ENCODE assay signal across 18 cellular contexts in genomic region chr3:49401758-49402157, GRCh38. TPM values are rescaled to one million over a fixed set of nuclear protein-coding genes. Genes with fewer than 3 reads are reported as not detected.
DNase-seq lines count a peak whose midpoint lies in the region; ATAC-seq and TF ChIP-seq lines count a peak whose summit lies in the region.
"Had no signal": no experiment of that assay in that cellular context is flagged by ENCODE, and none has a peak within 500 bp of the region (broad histone marks: within the 10 kb centered on the region; RNA-seq: fewer than 3 reads in every experiment).

No MANE protein-coding gene starts in this region.

- ATAC-seq in natural killer cell (no peak), lung (ENCODE audit: insufficient read depth, low FRiP score) (peak; percentile 35), GM18867 (IDR thresholded peaks at IDR 0.05; ENCODE audit: unreplicated experiment) (no peak)
- no peak for ATAC-seq in natural killer cell treated with Interleukin-12 subunit alpha and Interleukin-12 subunit beta and Interleukin-15 and Interleukin-18, amount 100 ng/mL, for 72 hours
- ATAC-seq: body of pancreas had no signal

- H3K27me3 Mint-ChIP-seq in natural killer cell (ENCODE audit: low read depth in 2 of 2), result no peaks in the 10 kb centered on the region
- H3K27me3 Mint-ChIP-seq in natural killer cell treated with Interleukin-12 subunit alpha and Interleukin-12 subunit beta and Interleukin-15 and Interleukin-18, amount 100 ng/mL, for 72 hours, result no peaks in the 10 kb centered on the region

- peak overlapping the region; percentile 59 to 77 for H3K27ac Mint-ChIP-seq in natural killer cell
- no peak overlapping the region for H3K27ac Mint-ChIP-seq in natural killer cell treated with Interleukin-12 subunit alpha and Interleukin-12 subunit beta and Interleukin-15 and Interleukin-18, amount 100 ng/mL, for 72 hours

- no peak for DNase-seq in natural killer cell
- DNase-seq in natural killer cell treated with Interleukin-12 subunit alpha and Interleukin-12 subunit beta and Interleukin-15 and Interleukin-18, amount 100 ng/mL, for 72 hours (ENCODE audit: low spot score), result no peak
- DNase-seq in NCI-H187 treated with DMSO at 0.1 percent for 48 hours (lab: John Stamatoyannopoulos, UW), result peak; percentile 1
- peak; percentile 68 for DNase-seq in lung (ENCODE audit: low spot score)
- no peak for DNase-seq in NCI-H510A treated with DMSO at 0.1 percent for 48 hours (lab: John Stamatoyannopoulos, UW)
- DNase-seq in activated effector memory CD4-positive, alpha-beta T cell treated with Interleukin-2 at 50 U/mL for 16 hours, result no peak
- DNase-seq: activated CD4-positive, alpha-beta T cell treated with anti-CD3 and anti-CD28 coated beads, Interleukin-2, amount 50 U/mL, for 1 hour; activated effector memory CD4-positive, alpha-beta T cell treated with anti-CD3 and anti-CD28 coated beads, Interleukin-2, amount 50 U/mL, for 16 hours; body of pancreas; GDM1; KG1; kidney; NCI-H1436; NCI-H748 treated with DMSO at 0.1 percent for 48 hours; SK-N-SH; T-helper 2 cell had no signal

- no peak overlapping the region for H3K27ac ChIP-seq in lung (ENCODE audit: low read depth in 1 of 2, low read length in 1 of 2)
- H3K27ac ChIP-seq: body of pancreas, C4-2B had no signal

- no peaks in the 10 kb centered on the region for H3K9me3 Mint-ChIP-seq in natural killer cell
- no peaks in the 10 kb centered on the region for H3K9me3 Mint-ChIP-seq in natural killer cell treated with Interleukin-12 subunit alpha and Interleukin-12 subunit beta and Interleukin-15 and Interleukin-18, amount 100 ng/mL, for 72 hours

- H3K9me3 ChIP-seq in lung (ENCODE audit: control insufficient read depth in 2 of 2, insufficient read depth in 1 of 2, low read length in 1 of 2), result no peaks in the 10 kb centered on the region
- H3K9me3 ChIP-seq: body of pancreas, SK-N-SH had no signal

- no peaks in the 10 kb centered on the region for H3K36me3 Mint-ChIP-seq in natural killer cell
- no peaks in the 10 kb centered on the region for H3K36me3 Mint-ChIP-seq in natural killer cell treated with Interleukin-12 subunit alpha and Interleukin-12 subunit beta and Interleukin-15 and Interleukin-18, amount 100 ng/mL, for 72 hours

- TF ChIP-seq CTCF in natural killer cell (IDR thresholded peaks at IDR 0.05) (no peak), lung (IDR thresholded peaks at IDR 0.05; ENCODE audit: control extremely low read depth, extremely low read depth) (no peak)

- no peaks in the 10 kb centered on the region for H3K27me3 ChIP-seq in lung (ENCODE audit: control insufficient read depth, insufficient read depth)
- H3K27me3 ChIP-seq: body of pancreas had no signal

- H3K4me3 Mint-ChIP-seq in natural killer cell, result no peak overlapping the region
- no peak overlapping the region for H3K4me3 Mint-ChIP-seq in natural killer cell treated with Interleukin-12 subunit alpha and Interleukin-12 subunit beta and Interleukin-15 and Interleukin-18, amount 100 ng/mL, for 72 hours

- H3K36me3 ChIP-seq in lung (ENCODE audit: control insufficient read depth in 2 of 2, insufficient read depth in 2 of 2, low read length in 2 of 2), result peaks cover 0 to 3% of the 10 kb centered on the region in 2 donors

- 53 to 84% methylated on average over 2 of the region's 2 CpGs for WGBS in lung, 2 donors

- H3K4me1 ChIP-seq in lung (ENCODE audit: control insufficient read depth in 2 of 2, insufficient read depth in 2 of 2, low read length in 2 of 2), result peaks cover 16 to 17% of the 10 kb centered on the region in 2 donors

- H3K4me1 Mint-ChIP-seq in natural killer cell, result peaks cover 58 to 60% of the 10 kb centered on the region in 2 donors
- peaks cover 45 to 49% of the 10 kb centered on the region in 2 donors for H3K4me1 Mint-ChIP-seq in natural killer cell treated with Interleukin-12 subunit alpha and Interleukin-12 subunit beta and Interleukin-15 and Interleukin-18, amount 100 ng/mL, for 72 hours (ENCODE audit: low read depth in 2 of 2)

- intact Hi-C loops in natural killer cell (cut with micrococcal nuclease), result no loop called here

- H3K4me3 ChIP-seq in lung, result no peak overlapping the region
- H3K4me3 ChIP-seq: body of pancreas had no signal

RNA-seq across cellular contexts. Expression of gene RHOA, which starts 10.0 kb away (rescaled TPM):
- total RNA-seq in natural killer cell (100 to 1,000 TPM; 342 to 372 (median 370) TPM), lung (100 to 1,000 TPM; 352 to 567 TPM)
- 100 to 1,000 TPM; 436 to 448 TPM for total RNA-seq in natural killer cell treated with Interleukin-12 subunit alpha and Interleukin-12 subunit beta and Interleukin-15 and Interleukin-18, amount 100 ng/mL, for 72 hours
- 100 to 1,000 TPM; 269 to 513 TPM for polyA plus RNA-seq in lung

RNA-seq across cellular contexts. Expression of gene TCTA, which starts 10.5 kb away (rescaled TPM):
- 10 to 100 TPM; 35.4 to 40.7 (median 36.7) TPM for total RNA-seq in natural killer cell
- total RNA-seq in natural killer cell treated with Interleukin-12 subunit alpha and Interleukin-12 subunit beta and Interleukin-15 and Interleukin-18, amount 100 ng/mL, for 72 hours, result 10 to 100 TPM; 20.5 to 21.1 TPM
- total RNA-seq in lung, result 10 to 100 TPM; 15.8 to 49.0 TPM
- 10 to 100 TPM; 26.8 to 33.4 TPM for polyA plus RNA-seq in lung

RNA-seq across cellular contexts. Expression of gene AMT, which starts 20.5 kb away (rescaled TPM):
- total RNA-seq in natural killer cell (10 to 100 TPM; 13.4 to 14.2 (median 14.0) TPM), lung (10 to 100 TPM in 1 of 2 donors, 1 to 10 TPM in 1; 9.5 to 12.4 TPM)
- total RNA-seq in natural killer cell treated with Interleukin-12 subunit alpha and Interleukin-12 subunit beta and Interleukin-15 and Interleukin-18, amount 100 ng/mL, for 72 hours, result 1 to 10 TPM; 4.4 to 6.0 TPM
- polyA plus RNA-seq in lung, result 1 to 10 TPM; 3.8 to 8.0 TPM

RNA-seq across cellular contexts. Expression of gene NICN1, which starts 27.4 kb away (rescaled TPM):
- 10 to 100 TPM; 28.7 to 36.5 (median 30.6) TPM for total RNA-seq in natural killer cell
- 10 to 100 TPM; 10.6 to 14.9 TPM for total RNA-seq in natural killer cell treated with Interleukin-12 subunit alpha and Interleukin-12 subunit beta and Interleukin-15 and Interleukin-18, amount 100 ng/mL, for 72 hours
- total RNA-seq in lung, result 10 to 100 TPM; 14.0 to 20.1 TPM
- 1 to 10 TPM; 8.6 to 9.1 TPM for polyA plus RNA-seq in lung

RNA-seq across cellular contexts. Expression of gene GPX1, which starts 43.6 kb away (rescaled TPM):
- 10 to 100 TPM; 34.7 to 70.0 (median 59.1) TPM for total RNA-seq in natural killer cell
- 100 to 1,000 TPM in 1 of 2 donors, 10 to 100 TPM in 1; 95.4 to 107 TPM for total RNA-seq in natural killer cell treated with Interleukin-12 subunit alpha and Interleukin-12 subunit beta and Interleukin-15 and Interleukin-18, amount 100 ng/mL, for 72 hours
- 100 to 1,000 TPM; 106 to 464 TPM for total RNA-seq in lung
- polyA plus RNA-seq in lung, result 100 to 1,000 TPM; 567 to 879 TPM

Comparison
In these comparisons a context has a peak if more than half of its experiments do, and no peak if none do; other contexts are left out.
1. H3K27ac Mint-ChIP-seq: peak in natural killer cell (2 of 2); none in natural killer cell treated with Interleukin-12 subunit alpha and Interleukin-12 subunit beta and Interleukin-15 and Interleukin-18, amount 100 ng/mL, for 72 hours (0 of 2).
2. DNase-seq: peak in NCI-H187 treated with DMSO at 0.1 percent for 48 hours (single experiment) and lung (single experiment); none in natural killer cell (single experiment), natural killer cell treated with Interleukin-12 subunit alpha and Interleukin-12 subunit beta and Interleukin-15 and Interleukin-18, amount 100 ng/mL, for 72 hours (single experiment), NCI-H510A treated with DMSO at 0.1 percent for 48 hours (single experiment) and activated effector memory CD4-positive, alpha-beta T cell treated with Interleukin-2 at 50 U/mL for 16 hours (single experiment).